In the genomic region with DNA sequence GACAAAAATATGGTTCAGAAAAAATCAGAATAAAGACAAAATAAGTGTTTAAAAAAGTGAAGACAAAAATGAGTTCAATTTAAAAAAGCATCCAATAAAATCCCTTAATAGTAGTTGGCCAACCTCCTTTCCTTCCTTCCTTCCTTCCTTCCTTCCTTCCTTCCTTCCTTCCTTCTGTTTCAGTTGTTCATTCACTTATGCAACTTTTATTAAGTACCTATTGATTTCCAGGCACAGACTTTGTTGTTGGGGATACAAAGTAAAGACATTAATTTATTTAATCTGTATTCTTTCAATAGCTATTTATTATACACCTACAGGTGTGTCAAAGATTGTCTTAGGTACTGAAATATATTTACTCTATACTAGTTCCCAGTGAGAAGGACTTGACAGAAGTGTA, we compare ENCODE assay signal across 39 cellular contexts. TPM values are rescaled to one million over a fixed set of nuclear protein-coding genes. Genes with fewer than 3 reads are reported as not detected.
"Had no signal": no experiment of that assay in that cellular context is flagged by ENCODE, and none has a peak within 500 bp of the region (broad histone marks: within the 10 kb centered on the region; RNA-seq: fewer than 3 reads in every experiment).

No MANE protein-coding gene starts in this region.

- H3K36me3 ChIP-seq: MG63 had no signal

- H3K27ac ChIP-seq: KMS-11 had no signal

- DNase-seq: Karpas-422, Kasumi-1, MG63, MM.1S, MV-4-11, NCI-H1048, NCI-H1092, NCI-H1092 treated with DMSO at 0.1 percent for 48 hours, NCI-H1105, NCI-H1105 treated with DMSO at 0.1 percent for 48 hours, NCI-H1417, NCI-H1417 treated with DMSO at 0.1 percent for 48 hours, NCI-H1436, NCI-H1436 treated with DMSO at 0.1 percent for 48 hours, NCI-H146, NCI-H1694, NCI-H1694 treated with DMSO at 0.1 percent for 48 hours, NCI-H187, NCI-H187 treated with DMSO at 0.1 percent for 48 hours, NCI-H1930, NCI-H2029, NCI-H2029 treated with DMSO at 0.1 percent for 48 hours, NCI-H2081, NCI-H2081 treated with DMSO at 0.1 percent for 48 hours, NCI-H2107, NCI-H2171, NCI-H2171 treated with DMSO at 0.1 percent for 48 hours, NCI-H226, NCI-H345, NCI-H446, NCI-H446 treated with DMSO at 0.1 percent for 48 hours, NCI-H510A, NCI-H510A treated with DMSO at 0.1 percent for 48 hours, NCI-H524 had no signal

- H3K9ac ChIP-seq: KMS-11 had no signal

- H3K9me3 ChIP-seq: MG63 had no signal

- H3K4me3 ChIP-seq: MG63 had no signal

RNA-seq across cellular contexts. Expression of gene LIPI, which starts 2.4 kb away (rescaled TPM):
- total RNA-seq: LHCN-M2, M059J, MCF 10A, NCI-H460 had no signal

RNA-seq across cellular contexts. Expression of gene RBM11, which starts 2.8 kb away (rescaled TPM):
- total RNA-seq: LHCN-M2 had no signal
